ENCODE assay signal across 25 cellular contexts in genomic region chr13:100535401-100536135, GRCh38. TPM values are rescaled to one million over a fixed set of nuclear protein-coding genes. Genes with fewer than 3 reads are reported as not detected.
DNase-seq lines count a peak whose midpoint lies in the region; ATAC-seq and TF ChIP-seq lines count a peak whose summit lies in the region.
"Had no signal": no experiment of that assay in that cellular context is flagged by ENCODE, and none has a peak within 500 bp of the region (broad histone marks: within the 10 kb centered on the region; RNA-seq: fewer than 3 reads in every experiment).

No MANE protein-coding gene starts in this region.

- H3K27ac Mint-ChIP-seq in WTC11, result peak overlapping the region; percentile 23; the same call in 1 of the 2 replicates
- no peak overlapping the region for H3K27ac Mint-ChIP-seq in type B pancreatic cell
- H3K27ac Mint-ChIP-seq: activated T-cell treated with anti-CD3 and anti-CD28 coated beads, Interleukin-2, amount 50 U/mL, for 72 hours; CD8-positive, alpha-beta T cell had no signal

- H3K4ac ChIP-seq in mesenchymal stem cell (ENCODE audit: low read depth in 1 of 2, low read length in 2 of 2), result no peak overlapping the region

- H3K18ac ChIP-seq in mesenchymal stem cell (ENCODE audit: low read depth in 1 of 2, low read length in 2 of 2), result no peak overlapping the region

- no peak overlapping the region for H4K91ac ChIP-seq in mesenchymal stem cell (ENCODE audit: low read length)

- DNase-seq in WTC11 (ENCODE audit: low spot score), result no peak
- peak; percentile 55 for DNase-seq in fibroblast of mammary gland (ENCODE audit: low read depth)
- no peak for DNase-seq in mesenchymal stem cell
- DNase-seq in type B pancreatic cell (ENCODE audit: extremely low spot score, unreplicated experiment), result peak; percentile 48
- no peak for DNase-seq in NCI-H1694 treated with DMSO at 0.1 percent for 48 hours (lab: John Stamatoyannopoulos, UW)
- no peak for DNase-seq in NCI-H1092 treated with DMSO at 0.1 percent for 48 hours (lab: John Stamatoyannopoulos, UW)
- DNase-seq in middle frontal gyrus (ENCODE audit: extremely low spot score, low spot score), result no peak
- DNase-seq: activated CD4-positive, alpha-beta T cell treated with anti-CD3 and anti-CD28 coated beads for 4 hours; activated naive CD4-positive, alpha-beta T cell treated with Interleukin-2 at 50 U/mL for 16 hours; activated T-cell treated with anti-CD3 and anti-CD28 coated beads, Interleukin-2, amount 50 U/mL, for 72 hours; amniotic stem cell; CD8-positive, alpha-beta T cell; dermis blood vessel endothelial cell; heart right ventricle; KBM-7; left colon; MG63; naive B cell; NCI-H1436 treated with DMSO at 0.1 percent for 48 hours; NCI-H524; nucleus accumbens; stimulated activated CD4-positive, alpha-beta T cell treated with anti-CD3 and anti-CD28 coated beads, Interleukin-4, amount 100 ng/mL, for 24 hours; stimulated activated naive CD4-positive, alpha-beta T cell treated with Interleukin-2 at 50 U/mL for 16 hours; thyroid gland had no signal

- H3K9me3 ChIP-seq in mesenchymal stem cell (ENCODE audit: control insufficient read depth, low read length), result no peaks in the 10 kb centered on the region
- H3K9me3 ChIP-seq: MG63, thyroid gland had no signal

- CTCF ChIA-PET in WTC11 (lab: Charles Lee), result no interaction called here

- peaks cover 2% of the 10 kb centered on the region for H3K4me1 ChIP-seq in mesenchymal stem cell (ENCODE audit: control insufficient read depth, insufficient read depth, low read depth, low read length)
- H3K4me1 ChIP-seq: thyroid gland had no signal

- peaks cover 6 to 50% of the 10 kb centered on the region in 2 experiments for H3K36me3 ChIP-seq in mesenchymal stem cell (ENCODE audit: control insufficient read depth in 1 of 2, insufficient read depth in 2 of 2, low read depth in 1 of 2, low read length in 2 of 2)
- H3K36me3 ChIP-seq: cardiac muscle cell, MG63 had no signal

- H3K4me1 Mint-ChIP-seq in WTC11, result peaks cover 11% of the 10 kb centered on the region
- peaks cover 3% of the 10 kb centered on the region for H3K4me1 Mint-ChIP-seq in type B pancreatic cell (ENCODE audit: unreplicated experiment)
- H3K4me1 Mint-ChIP-seq: naive B cell had no signal

- 97% methylated on average over 16 of the region's 16 CpGs for WGBS in mesenchymal stem cell

- H2AFZ ChIP-seq in mesenchymal stem cell (ENCODE audit: low read depth, low read length), result no peak overlapping the region

- peak overlapping the region in 1 of 2 experiments; percentile 70 for H3K14ac ChIP-seq in mesenchymal stem cell (ENCODE audit: low read length in 2 of 2)

- no peak overlapping the region for H3K4me3 ChIP-seq in fibroblast of mammary gland (ENCODE audit: control insufficient read depth, low read depth, low read length)
- H3K4me3 ChIP-seq in mesenchymal stem cell (ENCODE audit: insufficient read depth in 1 of 2, low read depth in 1 of 2, low read length in 2 of 2), result peak overlapping the region in 1 of 2 experiments; percentile 51
- H3K4me3 ChIP-seq: cardiac muscle cell, heart right ventricle, MG63, thyroid gland had no signal

- POLR2A ChIA-PET in WTC11 (lab: Charles Lee), result no interaction called here

- peak overlapping the region in 1 of 2 experiments; percentile 38 for H3K23ac ChIP-seq in mesenchymal stem cell (ENCODE audit: low read length in 2 of 2)

- H3K27me3 Mint-ChIP-seq in WTC11 (ENCODE audit: low read depth), result no peaks in the 10 kb centered on the region
- no peaks in the 10 kb centered on the region for H3K27me3 Mint-ChIP-seq in type B pancreatic cell
- H3K27me3 Mint-ChIP-seq: naive B cell had no signal

- H3K79me1 ChIP-seq in mesenchymal stem cell (replicated peaks; ENCODE audit: low read length, poor library complexity, severe bottlenecking), result no peaks in the 10 kb centered on the region

- no peak overlapping the region for H2BK15ac ChIP-seq in mesenchymal stem cell (ENCODE audit: low read depth, poor library complexity, severe bottlenecking)

- H4K8ac ChIP-seq in mesenchymal stem cell (ENCODE audit: low read length), result no peak overlapping the region

- H3K27ac ChIP-seq in mesenchymal stem cell (ENCODE audit: low read length, poor library complexity, severe bottlenecking), result no peak overlapping the region
- H3K27ac ChIP-seq: cardiac muscle cell, heart right ventricle, thyroid gland had no signal

- no peak overlapping the region for H3K4me2 ChIP-seq in mesenchymal stem cell (ENCODE audit: low read length, poor library complexity, severe bottlenecking)

- H3K9ac ChIP-seq in mesenchymal stem cell (ENCODE audit: low read length), result peak overlapping the region; percentile 77

- TF ChIP-seq CTCF in WTC11 (IDR thresholded peaks at IDR 0.05) (no peak), fibroblast of mammary gland (conservative IDR thresholded peaks at IDR 0.05; ENCODE audit: control insufficient read depth, insufficient read depth, low read depth, low read length) (no peak), type B pancreatic cell (conservative IDR thresholded peaks at IDR 0.05) (no peak)

- ATAC-seq in WTC11, result no peak
- ATAC-seq: activated T-cell treated with anti-CD3 and anti-CD28 coated beads, Interleukin-2, amount 50 U/mL, for 72 hours; CD8-positive, alpha-beta T cell had no signal

- H2BK5ac ChIP-seq in mesenchymal stem cell (ENCODE audit: low read depth, low read length, poor library complexity, severe bottlenecking), result no peak overlapping the region

- H3K4me3 Mint-ChIP-seq in WTC11 (no peak overlapping the region), type B pancreatic cell (no peak overlapping the region)
- H3K4me3 Mint-ChIP-seq: activated T-cell treated with anti-CD3 and anti-CD28 coated beads, Interleukin-2, amount 50 U/mL, for 72 hours; CD8-positive, alpha-beta T cell; naive B cell had no signal

- H3K27me3 ChIP-seq in mesenchymal stem cell (ENCODE audit: control insufficient read depth in 1 of 2, insufficient read depth in 1 of 2, low read length in 2 of 2), result no peaks in the 10 kb centered on the region
- H3K27me3 ChIP-seq: cardiac muscle cell, heart right ventricle, MG63, thyroid gland had no signal

- no peak overlapping the region for H2AK5ac ChIP-seq in mesenchymal stem cell (ENCODE audit: low read length, severe bottlenecking)

- H3K9me3 Mint-ChIP-seq in WTC11, result no peaks in the 10 kb centered on the region
- H3K9me3 Mint-ChIP-seq in type B pancreatic cell, result no peaks in the 10 kb centered on the region
- H3K9me3 Mint-ChIP-seq: activated T-cell treated with anti-CD3 and anti-CD28 coated beads, Interleukin-2, amount 50 U/mL, for 72 hours; CD8-positive, alpha-beta T cell; naive B cell had no signal

- no peak overlapping the region for H2BK12ac ChIP-seq in mesenchymal stem cell (ENCODE audit: low read length in 2 of 2)

- H2BK120ac ChIP-seq in mesenchymal stem cell (ENCODE audit: low read depth, low read length), result no peak overlapping the region

- H3K36me3 Mint-ChIP-seq in WTC11 (no peaks in the 10 kb centered on the region), type B pancreatic cell (peaks cover 24% of the 10 kb centered on the region)

TF ChIP-seq in WTC11, 78 proteins besides CTCF, POLR2A, EP300 and RAD21 (continues in another document):
- TF ChIP-seq ZNF425 (CRISPR knock-in tag; conservative IDR thresholded peaks at IDR 0.05) (no peak), HMGXB4 (CRISPR knock-in tag; IDR thresholded peaks at IDR 0.05) (no peak), E2F5 (CRISPR knock-in tag; IDR thresholded peaks at IDR 0.05) (no peak), RELA (CRISPR knock-in tag; IDR thresholded peaks at IDR 0.05; ENCODE audit: borderline replicate concordance) (no peak), ZNF121 (CRISPR knock-in tag; IDR thresholded peaks at IDR 0.05) (no peak)

RNA-seq across cellular contexts. Expression of gene GGACT, which starts 53.0 kb away (rescaled TPM):
- total RNA-seq in WTC11 (2021) (2.4 to 3.8 TPM (median 2.5 TPM) in 3 replicates), type B pancreatic cell (ENCODE audit: low replicate concordance) (5.9 and 7.2 TPM in 2 replicates)
- 3.8 TPM for polyA plus RNA-seq in mesenchymal stem cell (2013, experiment 1 of 2)
- 4.5 TPM for polyA plus RNA-seq in mesenchymal stem cell (2013, experiment 2 of 2)

Comparison
In these comparisons a context has a peak if more than half of its experiments do, and no peak if none do; other contexts are left out.
1. DNase-seq: peak in fibroblast of mammary gland (single experiment) and type B pancreatic cell (single experiment); none in WTC11 (single experiment), mesenchymal stem cell (single experiment), NCI-H1694 treated with DMSO at 0.1 percent for 48 hours (single experiment), NCI-H1092 treated with DMSO at 0.1 percent for 48 hours (single experiment) and middle frontal gyrus (single experiment).